ENCODE assay signal across 1 cellular context in genomic region chr3:69020424-69020823, GRCh38.
TF ChIP-seq lines count a peak whose summit lies in the region.

No MANE protein-coding gene starts in this region.

TF ChIP-seq in A549, 52 proteins besides CTCF, POLR2A, EP300 and RAD21 (continued from another document):
- TF ChIP-seq ATOH8 (CRISPR knock-in tag; IDR thresholded peaks at IDR 0.05; ENCODE audit: low read depth) (no peak), JUNB (IDR thresholded peaks at IDR 0.05) (no peak), HMGXB4 (CRISPR knock-in tag; IDR thresholded peaks at IDR 0.05; ENCODE audit: borderline replicate concordance) (no peak), ESRRA (IDR thresholded peaks at IDR 0.05; ENCODE audit: borderline replicate concordance, low read length) (no peak), NFE2L2 (conservative IDR thresholded peaks at IDR 0.05; ENCODE audit: low read length) (no peak), PBX3 (IDR thresholded peaks at IDR 0.05) (no peak), HDAC2 (IDR thresholded peaks at IDR 0.05) (no peak), SMC3 (IDR thresholded peaks at IDR 0.05) (no peak), USF2 (IDR thresholded peaks at IDR 0.05) (no peak)
